ENCODE assay signal across 34 cellular contexts in the genomic region with DNA sequence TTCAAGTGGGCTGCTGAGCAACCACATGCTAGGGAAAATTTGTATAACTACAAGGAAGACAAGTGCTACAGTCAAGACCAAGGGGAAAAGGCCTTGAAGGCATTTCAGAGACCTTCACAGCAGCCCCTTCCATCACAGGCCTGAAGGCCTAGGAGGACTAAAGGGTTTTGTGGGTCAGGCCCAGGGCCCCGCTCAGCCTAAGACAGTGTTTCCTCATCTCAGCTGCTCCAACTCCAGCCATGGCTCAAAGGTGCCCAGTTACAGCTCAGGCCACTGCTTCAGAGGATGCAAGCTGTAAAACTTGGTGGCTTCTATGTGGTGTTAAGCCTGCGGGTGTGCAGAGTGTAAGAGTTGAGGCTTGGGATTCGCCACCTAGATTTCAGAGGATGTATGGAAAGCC.
DNase-seq lines count a peak whose midpoint lies in the region; ATAC-seq, FAIRE-seq and TF ChIP-seq lines count a peak whose summit lies in the region.
"Had no signal": no experiment of that assay in that cellular context is flagged by ENCODE, and none has a peak within 500 bp of the region (broad histone marks: within the 10 kb centered on the region; RNA-seq: fewer than 3 reads in every experiment).

No MANE protein-coding gene starts in this region.

- H3K36me3 Mint-ChIP-seq in T-helper 2 cell treated with Interferon-gamma antibody and Interleukin-4, amounts not matched to agents 5 μg/mL and 100 μg/mL, for 36 hours (ENCODE audit: low read depth) = no peaks in the 10 kb centered on the region
- H3K36me3 Mint-ChIP-seq: CD14-positive monocyte; CD4-positive, alpha-beta memory T cell; CD4-positive, CD25-positive, alpha-beta regulatory T cell; CD8-positive, alpha-beta memory T cell; CD8-positive, alpha-beta T cell had no signal

- TF ChIP-seq CTCF in A549 (IDR thresholded peaks at IDR 0.05) = no peak
- no peak for TF ChIP-seq CTCF in HEK293 (tag by site-specific recombination; IDR thresholded peaks at IDR 0.05)
- no peak for TF ChIP-seq CTCF in K562 (IDR thresholded peaks at IDR 0.05 in 2 of 3, conservative IDR thresholded peaks at IDR 0.05 in 1 of 3; ENCODE audit: insufficient read depth in 2 of 3, low read depth in 1 of 3, low read length in 3 of 3)

- H2AFZ ChIP-seq in K562 (ENCODE audit: low read depth, low read length) = no peak overlapping the region

- H3K4me1 ChIP-seq in A549 (no peaks in the 10 kb centered on the region), HEK293 (ENCODE audit: control insufficient read depth, insufficient read depth, low read length) (no peaks in the 10 kb centered on the region), K562 (replicated peaks in 1 of 2; ENCODE audit: control insufficient read depth in 2 of 2, insufficient read depth in 2 of 2, low read length in 2 of 2) (no peaks in the 10 kb centered on the region)
- H3K4me1 ChIP-seq: BE2C, BLaER1, Caco-2 had no signal

- no peaks in the 10 kb centered on the region for H3K79me2 ChIP-seq in K562 (ENCODE audit: control insufficient read depth, insufficient read depth, low read length)

- no peak overlapping the region for H3K27ac Mint-ChIP-seq in T-helper 2 cell treated with Interferon-gamma antibody and Interleukin-4, amounts not matched to agents 5 μg/mL and 100 μg/mL, for 36 hours
- H3K27ac Mint-ChIP-seq: B cell; CD4-positive, alpha-beta memory T cell; CD4-positive, alpha-beta T cell; CD4-positive, CD25-positive, alpha-beta regulatory T cell; CD8-positive, alpha-beta memory T cell; CD8-positive, alpha-beta T cell had no signal

- H3K4me3 ChIP-seq in A549 (no peak overlapping the region), HEK293 (ENCODE audit: low read depth, low read length) (no peak overlapping the region), K562 (no peak overlapping the region)
- H3K4me3 ChIP-seq: BLaER1; BLaER1 treated with 17β-estradiol and CSF1 and Interleukin-3, amounts not matched to agents 10 nM and 100 nM had no signal

- CTCF ChIA-PET in A549 (lab: Yijun Ruan, JAX) (no interaction called here), HEK293 (lab: Yijun Ruan, JAX) (interaction anchor here (0.6 to 1.6 kb wide), 2 partner anchors 47 to 164 kb away, joined by 3 to 5 read pairs; no protein-coding TSS in a partner anchor), K562 (lab: Yijun Ruan, JAX; ENCODE audit: low intra/inter-chr PET ratio) (no interaction called here)

- FAIRE-seq in A549 (lab: Jason Lieb, UNC) = no peak
- no peak for FAIRE-seq in K562 (lab: Jason Lieb, UNC)
- FAIRE-seq: A204.1, D721Med had no signal

- H3K9me3 ChIP-seq in A549 (no peaks in the 10 kb centered on the region), HEK293 (ENCODE audit: control insufficient read depth, insufficient read depth, low read depth, low read length) (no peaks in the 10 kb centered on the region), K562 (replicated peaks; ENCODE audit: control insufficient read depth, insufficient read depth, low read depth, low read length) (no peaks in the 10 kb centered on the region)
- H3K9me3 ChIP-seq: BE2C had no signal

- 0% methylated on average over 3 of the region's 3 CpGs for WGBS in A549 (ENCODE audit: missing lambda C conversion rate)
- WGBS in K562 (ENCODE audit: insufficient coverage, low coverage, missing lambda C conversion rate) = 0% methylated on average over 3 of the region's 3 CpGs

- H3K4me2 ChIP-seq in A549 (no peak overlapping the region), K562 (ENCODE audit: insufficient read depth, low read length) (no peak overlapping the region)
- H3K4me2 ChIP-seq: BLaER1; BLaER1 treated with 17β-estradiol and CSF1 and Interleukin-3, amounts not matched to agents 10 nM and 100 nM had no signal

- peaks cover 18% of the 10 kb centered on the region for H3K9me3 Mint-ChIP-seq in T-helper 2 cell treated with Interferon-gamma antibody and Interleukin-4, amounts not matched to agents 5 μg/mL and 100 μg/mL, for 36 hours

- TF ChIP-seq RAD21 in A549 (conservative IDR thresholded peaks at IDR 0.05 in 1 of 2, IDR thresholded peaks at IDR 0.05 in 1 of 2) = no peak
- no peak for TF ChIP-seq RAD21 in K562 (CRISPR knock-in tag; conservative IDR thresholded peaks at IDR 0.05 in 1 of 2, IDR thresholded peaks at IDR 0.05 in 1 of 2)

- no peaks in the 10 kb centered on the region for H3K4me1 Mint-ChIP-seq in T-helper 2 cell treated with Interferon-gamma antibody and Interleukin-4, amounts not matched to agents 5 μg/mL and 100 μg/mL, for 36 hours (ENCODE audit: low read depth)
- H3K4me1 Mint-ChIP-seq: B cell; CD14-positive monocyte; CD4-positive, alpha-beta memory T cell; CD4-positive, CD25-positive, alpha-beta regulatory T cell; CD8-positive, alpha-beta memory T cell had no signal

- no peaks in the 10 kb centered on the region for H3K36me3 ChIP-seq in HEK293 (ENCODE audit: control insufficient read depth in 2 of 2, insufficient read depth in 1 of 2, low read length in 2 of 2)
- H3K36me3 ChIP-seq in K562 (ENCODE audit: control insufficient read depth, insufficient read depth, low read length) = no peaks in the 10 kb centered on the region
- H3K36me3 ChIP-seq: BE2C; BLaER1; BLaER1 treated with 17β-estradiol and CSF1 and Interleukin-3, amounts not matched to agents 10 nM and 100 nM had no signal

- TF ChIP-seq EP300 in A549 (IDR thresholded peaks at IDR 0.05) (no peak), K562 (IDR thresholded peaks at IDR 0.05; ENCODE audit: low read length) (no peak)

- no peak for DNase-seq in A549 (ENCODE audit: low read depth in 1 of 2, low spot score in 1 of 2)
- no peak for DNase-seq in K562 (ENCODE audit: extremely low read depth in 1 of 4, low spot score in 3 of 4)
- no peak for DNase-seq in T-helper 2 cell treated with Interferon-gamma antibody and Interleukin-4, amounts not matched to agents 5 μg/mL and 100 μg/mL, for 36 hours (ENCODE audit: low spot score)
- no peak for DNase-seq in left cardiac atrium
- DNase-seq in NCI-H2081 (lab: John Stamatoyannopoulos, UW) = no peak
- DNase-seq: 8988T; ACHN; AML-193; BE2C; C1 segment of cervical spinal cord; Caco-2; Calu3; CD4-positive, alpha-beta memory T cell; CD4-positive, alpha-beta T cell; CD4-positive, CD25-positive, alpha-beta regulatory T cell; CD8-positive, alpha-beta memory T cell; CD8-positive, alpha-beta T cell; COR-L47; DMS 273 treated with DMSO at 0.1 percent for 48 hours; DMS153; DMS53; DMS79; DMS79 treated with DMSO at 0.1 percent for 48 hours; DND-41; EL had no signal

- no peaks in the 10 kb centered on the region for H3K27me3 ChIP-seq in K562 (ENCODE audit: control insufficient read depth in 2 of 2, insufficient read depth in 2 of 2, low read length in 2 of 2)
- H3K27me3 ChIP-seq: BE2C; BLaER1; BLaER1 treated with 17β-estradiol and CSF1 and Interleukin-3, amounts not matched to agents 10 nM and 100 nM had no signal

- in situ Hi-C loops in K562 (cut with MboI) = no loop called here

- no TSS peak for BruUV-seq in K562 (replicated peaks; lab: Mats Ljungman, UMichigan)

- intact Hi-C loops in K562 (cut with micrococcal nuclease) = no loop called here
- intact Hi-C loops in left cardiac atrium (cut with DNase I) = no loop called here

- H3K27ac ChIP-seq in A549 = no peak overlapping the region
- no peak overlapping the region for H3K27ac ChIP-seq in HEK293 (ENCODE audit: extremely low read depth, low read depth, low read length)
- H3K27ac ChIP-seq in K562 (ENCODE audit: extremely low read depth, low read depth, low read length) = no peak overlapping the region
- H3K27ac ChIP-seq: 22Rv1; BLaER1; BLaER1 treated with 17β-estradiol and CSF1 and Interleukin-3, amounts not matched to agents 10 nM and 100 nM; C4-2B had no signal

- no peaks in the 10 kb centered on the region for H4K20me1 ChIP-seq in K562 (replicated peaks; ENCODE audit: control insufficient read depth, insufficient read depth, low read length)
- H4K20me1 ChIP-seq: BLaER1; BLaER1 treated with 17β-estradiol and CSF1 and Interleukin-3, amounts not matched to agents 10 nM and 100 nM had no signal

- no peak overlapping the region for H3K9ac ChIP-seq in K562 (ENCODE audit: insufficient read depth in 1 of 2, low read depth in 2 of 2, low read length in 2 of 2)
- H3K9ac ChIP-seq: BLaER1; BLaER1 treated with 17β-estradiol and CSF1 and Interleukin-3, amounts not matched to agents 10 nM and 100 nM had no signal

- POLR2A ChIA-PET in A549 (lab: Yijun Ruan, JAX) = no interaction called here
- POLR2A ChIA-PET in HEK293 (lab: Yijun Ruan, JAX) = no interaction called here
- POLR2A ChIA-PET in K562 (lab: Yijun Ruan, JAX) = no interaction called here

- H3K4me3 Mint-ChIP-seq in T-helper 2 cell treated with Interferon-gamma antibody and Interleukin-4, amounts not matched to agents 5 μg/mL and 100 μg/mL, for 36 hours = no peak overlapping the region
- H3K4me3 Mint-ChIP-seq: B cell; CD14-positive monocyte; CD4-positive, alpha-beta memory T cell; CD4-positive, alpha-beta T cell; CD4-positive, CD25-positive, alpha-beta regulatory T cell; CD8-positive, alpha-beta memory T cell; CD8-positive, alpha-beta T cell had no signal

- TF ChIP-seq POLR2A in A549 (IDR thresholded peaks at IDR 0.05; ENCODE audit: low read length) (no peak), K562 (conservative IDR thresholded peaks at IDR 0.05) (no peak)

- no peaks in the 10 kb centered on the region for H3K27me3 Mint-ChIP-seq in T-helper 2 cell treated with Interferon-gamma antibody and Interleukin-4, amounts not matched to agents 5 μg/mL and 100 μg/mL, for 36 hours (ENCODE audit: low read depth)
- H3K27me3 Mint-ChIP-seq: B cell; CD4-positive, alpha-beta memory T cell; CD4-positive, alpha-beta T cell; CD4-positive, CD25-positive, alpha-beta regulatory T cell had no signal

- no peak for ATAC-seq in A549
- no peak for ATAC-seq in K562
- ATAC-seq in left cardiac atrium = no peak
- ATAC-seq: CD8-positive, alpha-beta T cell had no signal

- no peaks in the 10 kb centered on the region for H3K9me1 ChIP-seq in K562 (ENCODE audit: control insufficient read depth, insufficient read depth, low read length)

TF ChIP-seq in HEK293, 187 proteins besides CTCF, POLR2A, EP300 and RAD21 (continues in another document):
- TF ChIP-seq ZNF112 (tag by site-specific recombination; IDR thresholded peaks at IDR 0.05) (no peak), ZNF549 (tag by site-specific recombination; IDR thresholded peaks at IDR 0.05) (no peak)

TF ChIP-seq in K562, 482 proteins besides CTCF, POLR2A, EP300 and RAD21:
- TF ChIP-seq KDM4B (IDR thresholded peaks at IDR 0.05; ENCODE audit: borderline replicate concordance in 2 of 2, low read depth in 1 of 2) = no peak
- peak; percentile 53 for TF ChIP-seq ZFP36 (IDR thresholded peaks at IDR 0.05; ENCODE audit: low read depth, low read length, partially characterized antibody)
- TF ChIP-seq ZNF644 (tag; IDR thresholded peaks at IDR 0.05; ENCODE audit: low read depth) = no peak
- no peak for TF ChIP-seq ZBED1 (IDR thresholded peaks at IDR 0.05)
